In genomic region chrX:57909595-57910286, GRCh38 we compare ENCODE assay signal across 8 cellular contexts. TPM values are rescaled to one million over a fixed set of nuclear protein-coding genes. Genes with fewer than 3 reads are reported as not detected.
A peak's percentile ranks its signal among the peaks of the same experiment; 100 is the strongest.
DNase-seq lines count a peak whose midpoint lies in the region; ATAC-seq lines count a peak whose summit lies in the region.
"Not testable (repeated sequence)": the region's sequence is repeated elsewhere in the genome, so short reads cannot be mapped to it uniquely, and the experiment has no call there.

No MANE protein-coding gene starts in this region.

- peaks cover 5 to 20% (median 8%) of the 10 kb centered on the region in 10 experiments; a peak in 14 of 20 replicates for H3K4me1 ChIP-seq in BLaER1 treated with 17β-estradiol and CSF1 and Interleukin-3, amounts not matched to agents 10 nM and 100 nM
- peaks cover 14% of the 10 kb centered on the region for H3K4me1 ChIP-seq in skeletal muscle satellite cell (ENCODE audit: control insufficient read depth, insufficient read depth, low read length)

- not testable (repeated sequence) for H3K36me3 ChIP-seq in BLaER1 treated with 17β-estradiol and CSF1 and Interleukin-3, amounts not matched to agents 10 nM and 100 nM; skeletal muscle satellite cell (ENCODE audit: insufficient read depth, low read length)

- H3K27me3 ChIP-seq in BLaER1 treated with 17β-estradiol and CSF1 and Interleukin-3, amounts not matched to agents 10 nM and 100 nM; skeletal muscle satellite cell (ENCODE audit: control insufficient read depth, insufficient read depth, low read length): not testable (repeated sequence)

- H3K27me3 Mint-ChIP-seq in activated CD4-positive, alpha-beta T cell treated with anti-CD3 and anti-CD28 coated beads, Interleukin-2, amount 10 ng/mL, durations not matched to agents 24 days and 14 days, result not testable (repeated sequence)

- not testable (repeated sequence) for H3K9me3 Mint-ChIP-seq in activated CD4-positive, alpha-beta T cell treated with anti-CD3 and anti-CD28 coated beads, Interleukin-2, amount 10 ng/mL, durations not matched to agents 24 days and 14 days

- H3K27ac ChIP-seq in BLaER1 treated with 17β-estradiol and CSF1 and Interleukin-3, amounts not matched to agents 10 nM and 100 nM, result peak overlapping the region; percentile 72 to 83 (median 78)

- DNase-seq in NCI-H1092 treated with DMSO at 0.1 percent for 48 hours (lab: John Stamatoyannopoulos, UW) (peak; percentile 51), cerebellum (ENCODE audit: low spot score) (peak; percentile 48), inferior parietal cortex (ENCODE audit: extremely low spot score) (peak; percentile 1)
- peak; percentile 75 for DNase-seq in activated CD4-positive, alpha-beta T cell treated with anti-CD3 and anti-CD28 coated beads, Interleukin-2, amount 10 ng/mL, durations not matched to agents 24 days and 14 days

- peak overlapping the region; percentile 71 to 85 (median 82) for H3K9ac ChIP-seq in BLaER1 treated with 17β-estradiol and CSF1 and Interleukin-3, amounts not matched to agents 10 nM and 100 nM
- H3K9ac ChIP-seq in skeletal muscle satellite cell (ENCODE audit: low read depth, low read length), result peak overlapping the region; percentile 79

- H3K36me3 Mint-ChIP-seq in activated CD4-positive, alpha-beta T cell treated with anti-CD3 and anti-CD28 coated beads, Interleukin-2, amount 10 ng/mL, durations not matched to agents 24 days and 14 days (ENCODE audit: low read depth), result not testable (repeated sequence)

- ATAC-seq in GM19324 (IDR thresholded peaks at IDR 0.05; ENCODE audit: low FRiP score, unreplicated experiment), result peak; percentile 77
- peak; percentile 70 for ATAC-seq in HG02938 (IDR thresholded peaks at IDR 0.05; ENCODE audit: unreplicated experiment)

- intact Hi-C loops in activated CD4-positive, alpha-beta T cell treated with anti-CD3 and anti-CD28 coated beads, Interleukin-2, amount 10 ng/mL, durations not matched to agents 24 days and 14 days (cut with micrococcal nuclease), result loop anchor here (5.0 to 10.0 kb wide), 4 partner anchors 317 to 1145 kb away; partner anchors contain the start of genes FAAH2 and ZXDB

- H3K9me3 ChIP-seq in BLaER1 treated with 17β-estradiol and CSF1 and Interleukin-3, amounts not matched to agents 10 nM and 100 nM (replicated peaks in 1 of 11), result peaks cover 0 to 10% (median 5%) of the 10 kb centered on the region in 11 experiments; a peak in 6 of 22 replicates
- not testable (repeated sequence) for H3K9me3 ChIP-seq in skeletal muscle satellite cell (replicated peaks; ENCODE audit: low read length)

- H3K4me3 ChIP-seq in BLaER1 treated with 17β-estradiol and CSF1 and Interleukin-3, amounts not matched to agents 10 nM and 100 nM, result peak overlapping the region; percentile 47 to 69 (median 58)
- H3K4me3 ChIP-seq in skeletal muscle satellite cell (ENCODE audit: low read length), result peak overlapping the region; percentile 69

- peak overlapping the region; percentile 38 to 74 (median 54); a peak in 19 of 22 replicates for H3K4me2 ChIP-seq in BLaER1 treated with 17β-estradiol and CSF1 and Interleukin-3, amounts not matched to agents 10 nM and 100 nM
- peak overlapping the region; percentile 75 for H3K4me2 ChIP-seq in skeletal muscle satellite cell (ENCODE audit: low read length)

- not testable (repeated sequence) for H4K20me1 ChIP-seq in BLaER1 treated with 17β-estradiol and CSF1 and Interleukin-3, amounts not matched to agents 10 nM and 100 nM

- H3K4me3 Mint-ChIP-seq in activated CD4-positive, alpha-beta T cell treated with anti-CD3 and anti-CD28 coated beads, Interleukin-2, amount 10 ng/mL, durations not matched to agents 24 days and 14 days, result peak overlapping the region; percentile 69

- H3K4me1 Mint-ChIP-seq in activated CD4-positive, alpha-beta T cell treated with anti-CD3 and anti-CD28 coated beads, Interleukin-2, amount 10 ng/mL, durations not matched to agents 24 days and 14 days, result peaks cover 24% of the 10 kb centered on the region

- H3K27ac Mint-ChIP-seq in activated CD4-positive, alpha-beta T cell treated with anti-CD3 and anti-CD28 coated beads, Interleukin-2, amount 10 ng/mL, durations not matched to agents 24 days and 14 days, result peak overlapping the region; percentile 71

RNA-seq across cellular contexts. Expression of gene ZXDA, which starts 0.5 kb away (rescaled TPM):
- total RNA-seq in activated CD4-positive, alpha-beta T cell treated with anti-CD3 and anti-CD28 coated beads, Interleukin-2, amount 10 ng/mL, durations not matched to agents 24 days and 14 days, result 2.5 and 3.3 TPM in 2 replicates
- total RNA-seq in cerebellum, result 18.5 TPM
- total RNA-seq in skeletal muscle satellite cell (2012; rRNA removed), result 4.1 and 4.6 TPM in 2 replicates

Comparison
In these comparisons a context has a peak if more than half of its experiments do, and no peak if none do; other contexts are left out.
1. Peak in every context shown above with its lines: DNase-seq, ATAC-seq, H3K4me3 ChIP-seq and H3K27ac ChIP-seq.
2. DNase-seq: peak in every context shown above with its lines; median percentile 75 in activated CD4-positive, alpha-beta T cell treated with anti-CD3 and anti-CD28 coated beads, Interleukin-2, amount 10 ng/mL, durations not matched to agents 24 days and 14 days; 51 in NCI-H1092 treated with DMSO at 0.1 percent for 48 hours; 48 in cerebellum; 1 in inferior parietal cortex.